In the genomic region with DNA sequence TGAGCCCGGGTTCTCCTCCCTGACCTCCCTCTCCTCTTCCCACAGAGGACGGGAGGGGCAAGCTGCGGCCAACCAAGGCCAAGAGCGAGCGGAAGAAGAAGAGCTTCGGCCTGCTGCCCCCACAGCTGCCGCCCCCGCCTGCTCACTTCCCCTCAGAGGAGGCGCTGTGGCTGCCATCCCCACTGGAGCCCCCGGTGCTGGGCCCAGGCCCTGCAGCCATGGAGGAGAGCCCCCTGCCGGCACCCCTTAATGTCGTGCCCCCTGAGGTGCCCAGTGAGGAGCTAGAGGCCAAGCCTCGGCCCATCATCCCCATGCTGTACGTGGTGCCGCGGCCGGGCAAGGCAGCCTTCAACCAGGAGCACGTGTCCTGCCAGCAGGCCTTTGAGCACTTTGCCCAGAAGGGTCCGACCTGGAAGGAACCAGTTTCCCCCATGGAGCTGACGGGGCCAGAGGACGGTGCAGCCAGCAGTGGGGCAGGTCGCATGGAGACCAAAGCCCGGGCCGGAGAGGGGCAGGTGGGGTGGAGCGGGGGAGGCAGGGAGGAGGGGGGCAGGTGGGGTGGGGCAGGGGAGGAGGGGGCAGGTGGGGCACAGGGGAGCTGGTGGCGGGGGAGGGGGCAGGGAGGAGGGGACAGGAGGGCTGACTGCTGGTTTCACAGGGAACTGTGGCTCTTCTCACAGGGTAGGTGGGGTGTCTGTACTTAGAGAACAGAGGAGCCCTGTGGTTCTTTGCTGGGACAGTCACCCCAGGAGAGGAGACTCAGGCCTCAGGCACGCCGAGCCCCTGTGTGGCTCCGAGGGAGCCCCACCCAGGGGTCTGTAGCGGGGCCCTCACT, we compare ENCODE assay signal across 1 cellular context.
TF ChIP-seq lines count a peak whose summit lies in the region.

No MANE protein-coding gene starts in this region.

TF ChIP-seq in GM12878, 131 proteins besides CTCF, POLR2A, EP300 and RAD21 (continued from another document and continues in another):
- TF ChIP-seq IKZF2 (IDR thresholded peaks at IDR 0.05) (peak; percentile 57 to 62; a peak in 2 of 4 replicates), ZBTB33 (IDR thresholded peaks at IDR 0.05) (no peak), POU2F2 (IDR thresholded peaks at IDR 0.05; ENCODE audit: borderline replicate concordance, low read depth, low read length) (no peak; the same call in 2 of the 3 replicates), REST (IDR thresholded peaks at IDR 0.05; ENCODE audit: low read depth, low read length) (no peak), DPF2 (IDR thresholded peaks at IDR 0.05) (peak; percentile 80), ZSCAN29 (IDR thresholded peaks at IDR 0.05) (no peak), ZNF217 (IDR thresholded peaks at IDR 0.05) (no peak), TAF1 (IDR thresholded peaks at IDR 0.05; ENCODE audit: borderline replicate concordance, low read depth, low read length) (peak; percentile 64; the same call in 1 of the 2 replicates), EED (IDR thresholded peaks at IDR 0.05; ENCODE audit: low read depth) (peak; percentile 76), IRF4 (IDR thresholded peaks at IDR 0.05; ENCODE audit: low read depth, low read length) (peak; percentile 81; the same call in 1 of the 2 replicates), RBBP5 (conservative IDR thresholded peaks at IDR 0.05) (no peak), HSF1 (IDR thresholded peaks at IDR 0.05; ENCODE audit: low read depth, low read length) (no peak), ZNF274 (IDR thresholded peaks at IDR 0.05; ENCODE audit: insufficient read depth, insufficient read length) (no peak), TCF12 (IDR thresholded peaks at IDR 0.05; ENCODE audit: low read depth, low read length) (peak; percentile 71; the same call in 1 of the 2 replicates), ZNF384 (IDR thresholded peaks at IDR 0.05; ENCODE audit: borderline replicate concordance, low read depth, low read length) (no peak), BMI1 (IDR thresholded peaks at IDR 0.05; ENCODE audit: borderline replicate concordance) (no peak), SMAD5 (IDR thresholded peaks at IDR 0.05; ENCODE audit: low read depth) (0 out of 2 replicates have a peak, but pooled peaks have one; percentile 37), IRF5 (IDR thresholded peaks at IDR 0.05; ENCODE audit: borderline replicate concordance) (no peak), SUPT20H (IDR thresholded peaks at IDR 0.05; ENCODE audit: borderline replicate concordance, control insufficient read depth, low read depth, low read length) (no peak), USF1 (IDR thresholded peaks at IDR 0.05; ENCODE audit: borderline replicate concordance, extremely low read length, insufficient read depth, low read depth, low read length) (peak; percentile 67), KDM1A (IDR thresholded peaks at IDR 0.05; ENCODE audit: borderline replicate concordance) (no peak), MEF2B (IDR thresholded peaks at IDR 0.05; ENCODE audit: partially characterized antibody, poor library complexity, severe bottlenecking) (peak; percentile 3), RAD51 (IDR thresholded peaks at IDR 0.05) (no peak), PAX5 (IDR thresholded peaks at IDR 0.05; ENCODE audit: borderline replicate concordance, low read depth, low read length) (peak; percentile 78; the same call in 1 of the 2 replicates), SRF (IDR thresholded peaks at IDR 0.05; ENCODE audit: low read depth in 2 of 2, low read length in 2 of 2) (no peak), TBL1XR1 (IDR thresholded peaks at IDR 0.05; ENCODE audit: low read depth, low read length) (peak; percentile 75; the same call in 1 of the 2 replicates), ASH2L (IDR thresholded peaks at IDR 0.05; ENCODE audit: borderline replicate concordance, low read depth) (no peak), SMC3 (IDR thresholded peaks at IDR 0.05; ENCODE audit: borderline replicate concordance, low read length) (peak; percentile 17; the same call in 1 of the 2 replicates), CREM (IDR thresholded peaks at IDR 0.05; ENCODE audit: low read depth) (peak; percentile 70), PAX8 (IDR thresholded peaks at IDR 0.05) (no peak), SIX5 (IDR thresholded peaks at IDR 0.05; ENCODE audit: low read depth, low read length, severe bottlenecking) (no peak), HCFC1 (IDR thresholded peaks at IDR 0.05; ENCODE audit: low read length) (peak; percentile 14; the same call in 1 of the 2 replicates), SIN3A (IDR thresholded peaks at IDR 0.05; ENCODE audit: low read depth, low read length) (peak; percentile 75; the same call in 1 of the 2 replicates), CBFB (IDR thresholded peaks at IDR 0.05; ENCODE audit: low read depth) (peak; percentile 76; the same call in 1 of the 2 replicates), BACH1 (IDR thresholded peaks at IDR 0.05; ENCODE audit: borderline replicate concordance) (peak; percentile 72), LARP7 (IDR thresholded peaks at IDR 0.05) (no peak), RCOR1 (conservative IDR thresholded peaks at IDR 0.05; ENCODE audit: low read depth, low read length) (no peak), USF2 (IDR thresholded peaks at IDR 0.05; ENCODE audit: borderline replicate concordance, low read depth, low read length) (no peak), STAT3 (IDR thresholded peaks at IDR 0.05; ENCODE audit: low read depth, low read length) (no peak), MTA2 (IDR thresholded peaks at IDR 0.05; ENCODE audit: low read depth) (no peak; the same call in 1 of the 2 replicates), NR2C1 (IDR thresholded peaks at IDR 0.05) (0 out of 2 replicates have a peak, but pooled peaks have one; percentile 3), SREBF1 (IDR thresholded peaks at IDR 0.05; ENCODE audit: low read length) (no peak), CBX5 (IDR thresholded peaks at IDR 0.05; ENCODE audit: low read depth) (no peak), CHD1 (IDR thresholded peaks at IDR 0.05; ENCODE audit: low read depth, low read length) (no peak), ATF7 (IDR thresholded peaks at IDR 0.05; ENCODE audit: low read depth) (no peak), ZBED1 (IDR thresholded peaks at IDR 0.05; ENCODE audit: borderline replicate concordance) (no peak), PML (IDR thresholded peaks at IDR 0.05; ENCODE audit: low read length) (peak; percentile 28; the same call in 1 of the 2 replicates)
- TF ChIP-seq, protein P1, sequence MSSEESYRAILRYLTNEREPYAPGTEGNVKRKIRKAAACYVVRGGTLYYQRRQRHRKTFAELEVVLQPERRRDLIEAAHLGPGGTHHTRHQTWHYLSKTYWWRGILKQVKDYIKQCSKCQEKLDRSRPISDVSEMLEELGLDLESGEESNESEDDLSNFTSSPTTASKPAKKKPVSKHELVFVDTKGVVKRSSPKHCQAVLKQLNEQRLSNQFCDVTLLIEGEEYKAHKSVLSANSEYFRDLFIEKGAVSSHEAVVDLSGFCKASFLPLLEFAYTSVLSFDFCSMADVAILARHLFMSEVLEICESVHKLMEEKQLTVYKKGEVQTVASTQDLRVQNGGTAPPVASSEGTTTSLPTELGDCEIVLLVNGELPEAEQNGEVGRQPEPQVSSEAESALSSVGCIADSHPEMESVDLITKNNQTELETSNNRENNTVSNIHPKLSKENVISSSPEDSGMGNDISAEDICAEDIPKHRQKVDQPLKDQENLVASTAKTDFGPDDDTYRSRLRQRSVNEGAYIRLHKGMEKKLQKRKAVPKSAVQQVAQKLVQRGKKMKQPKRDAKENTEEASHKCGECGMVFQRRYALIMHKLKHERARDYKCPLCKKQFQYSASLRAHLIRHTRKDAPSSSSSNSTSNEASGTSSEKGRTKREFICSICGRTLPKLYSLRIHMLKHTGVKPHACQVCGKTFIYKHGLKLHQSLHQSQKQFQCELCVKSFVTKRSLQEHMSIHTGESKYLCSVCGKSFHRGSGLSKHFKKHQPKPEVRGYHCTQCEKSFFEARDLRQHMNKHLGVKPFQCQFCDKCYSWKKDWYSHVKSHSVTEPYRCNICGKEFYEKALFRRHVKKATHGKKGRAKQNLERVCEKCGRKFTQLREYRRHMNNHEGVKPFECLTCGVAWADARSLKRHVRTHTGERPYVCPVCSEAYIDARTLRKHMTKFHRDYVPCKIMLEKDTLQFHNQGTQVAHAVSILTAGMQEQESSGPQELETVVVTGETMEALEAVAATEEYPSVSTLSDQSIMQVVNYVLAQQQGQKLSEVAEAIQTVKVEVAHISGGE (CRISPR knock-in tag; IDR thresholded peaks at IDR 0.05): no peak
- TF ChIP-seq, protein P2, sequence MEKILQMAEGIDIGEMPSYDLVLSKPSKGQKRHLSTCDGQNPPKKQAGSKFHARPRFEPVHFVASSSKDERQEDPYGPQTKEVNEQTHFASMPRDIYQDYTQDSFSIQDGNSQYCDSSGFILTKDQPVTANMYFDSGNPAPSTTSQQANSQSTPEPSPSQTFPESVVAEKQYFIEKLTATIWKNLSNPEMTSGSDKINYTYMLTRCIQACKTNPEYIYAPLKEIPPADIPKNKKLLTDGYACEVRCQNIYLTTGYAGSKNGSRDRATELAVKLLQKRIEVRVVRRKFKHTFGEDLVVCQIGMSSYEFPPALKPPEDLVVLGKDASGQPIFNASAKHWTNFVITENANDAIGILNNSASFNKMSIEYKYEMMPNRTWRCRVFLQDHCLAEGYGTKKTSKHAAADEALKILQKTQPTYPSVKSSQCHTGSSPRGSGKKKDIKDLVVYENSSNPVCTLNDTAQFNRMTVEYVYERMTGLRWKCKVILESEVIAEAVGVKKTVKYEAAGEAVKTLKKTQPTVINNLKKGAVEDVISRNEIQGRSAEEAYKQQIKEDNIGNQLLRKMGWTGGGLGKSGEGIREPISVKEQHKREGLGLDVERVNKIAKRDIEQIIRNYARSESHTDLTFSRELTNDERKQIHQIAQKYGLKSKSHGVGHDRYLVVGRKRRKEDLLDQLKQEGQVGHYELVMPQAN (conservative IDR thresholded peaks at IDR 0.05): no peak; the same call in 1 of the 2 replicates
